1 cellular context compared by ENCODE assay signal in genomic region chr2:18600255-18600613, GRCh38.
TF ChIP-seq lines count a peak whose summit lies in the region.

No MANE protein-coding gene starts in this region.

TF ChIP-seq in SK-N-SH treated with all-trans-retinoic acid at 6 μM for 48 hours, 23 proteins besides CTCF, POLR2A, EP300 and RAD21 (continued from another document):
- TF ChIP-seq RARB (CRISPR knock-in tag; IDR thresholded peaks at IDR 0.05): no peak
